Comparison of ENCODE assay signal across 31 cellular contexts in genomic region chr2:56754627-56755026, GRCh38.
"Had no signal": no experiment of that assay in that cellular context is flagged by ENCODE, and none has a peak within 500 bp of the region (broad histone marks: within the 10 kb centered on the region; RNA-seq: fewer than 3 reads in every experiment).

No MANE protein-coding gene starts in this region.

- H3K4me1 Mint-ChIP-seq: activated naive CD8-positive, alpha-beta T cell treated with anti-CD3 and anti-CD28 coated beads, Interleukin-2, amount 10 ng/mL, durations not matched to agents 7 days and 5 days; central memory CD8-positive, alpha-beta T cell; T-helper 17 cell; WTC11 had no signal

- H3K36me3 ChIP-seq: ascending aorta had no signal

- H3K27me3 ChIP-seq: ascending aorta, body of pancreas had no signal

- H3K27ac Mint-ChIP-seq: activated CD8-positive, alpha-beta T cell treated with anti-CD3 and anti-CD28 coated beads, Interleukin-2, amount 10 ng/mL, durations not matched to agents 7 days and 5 days; activated naive CD8-positive, alpha-beta T cell treated with anti-CD3 and anti-CD28 coated beads, Interleukin-2, amount 10 ng/mL, durations not matched to agents 7 days and 5 days; T-helper 17 cell; WTC11 had no signal

- H3K4me1 ChIP-seq: ascending aorta, body of pancreas had no signal

- H3K27me3 Mint-ChIP-seq: activated naive CD8-positive, alpha-beta T cell treated with anti-CD3 and anti-CD28 coated beads, Interleukin-2, amount 10 ng/mL, durations not matched to agents 7 days and 5 days; central memory CD8-positive, alpha-beta T cell; T-helper 17 cell had no signal

- H3K27ac ChIP-seq: ascending aorta, body of pancreas, RWPE1 had no signal

- ATAC-seq: activated CD8-positive, alpha-beta T cell treated with anti-CD3 and anti-CD28 coated beads, Interleukin-2, amount 10 ng/mL, durations not matched to agents 7 days and 5 days; body of pancreas; K562; Panc1; T-helper 17 cell; WTC11 had no signal

- H3K9me3 ChIP-seq: ascending aorta, body of pancreas had no signal

- H3K4me3 ChIP-seq: ascending aorta, body of pancreas, K562 had no signal

- DNase-seq: activated CD4-positive, alpha-beta T cell treated with anti-CD3 and anti-CD28 coated beads for 48 hours; activated CD4-positive, alpha-beta T cell treated with anti-CD3 and anti-CD28 coated beads, Interleukin-2, amount 50 U/mL, for 4 hours; activated CD4-positive, CD25-positive, alpha-beta regulatory T cell treated with anti-CD3 and anti-CD28 coated beads, Interleukin-2, amount 50 U/mL, for 72 hours; activated CD8-positive, alpha-beta memory T cell treated with anti-CD3 and anti-CD28 coated beads, Interleukin-2, amount 50 U/mL, for 48 hours; activated CD8-positive, alpha-beta T cell treated with anti-CD3 and anti-CD28 coated beads, Interleukin-2, amount 10 ng/mL, durations not matched to agents 7 days and 5 days; activated naive CD4-positive, alpha-beta T cell treated with anti-CD3 and anti-CD28 coated beads, Interleukin-2, amount 50 U/mL, for 16 hours; activated naive CD8-positive, alpha-beta T cell treated with anti-CD3 and anti-CD28 coated beads, Interleukin-2, amount 10 ng/mL, durations not matched to agents 7 days and 5 days; activated T-cell treated with anti-CD3 and anti-CD28 coated beads, Interleukin-2, amount 50 U/mL, for 1 hour; amniotic stem cell; Kasumi-1; NCI-H1048; NCI-H146; NCI-H187 treated with DMSO at 0.1 percent for 48 hours; NCI-H2081 treated with DMSO at 0.1 percent for 48 hours; NCI-H2171; NCI-H2227 treated with DMSO at 0.1 percent for 48 hours; NCI-H446 treated with DMSO at 0.1 percent for 48 hours; NCI-H524 treated with DMSO at 0.1 percent for 48 hours; NCI-H748 treated with DMSO at 0.1 percent for 48 hours; NK-92 treated with Interleukin-12 subunit alpha and Interleukin-12 subunit beta, amount 100 ng/mL, for 24 hours; OCI-M1; SHP77 treated with DMSO at 0.1 percent for 48 hours; T-helper 17 cell; T-helper 9 cell had no signal

- H3K4me3 Mint-ChIP-seq: activated CD8-positive, alpha-beta T cell treated with anti-CD3 and anti-CD28 coated beads, Interleukin-2, amount 10 ng/mL, durations not matched to agents 7 days and 5 days; activated naive CD8-positive, alpha-beta T cell treated with anti-CD3 and anti-CD28 coated beads, Interleukin-2, amount 10 ng/mL, durations not matched to agents 7 days and 5 days; central memory CD8-positive, alpha-beta T cell; T-helper 17 cell; WTC11 had no signal
